In genomic region chr5:17154211-17154996, GRCh38 we compare ENCODE assay signal across 11 cellular contexts.
A peak's percentile ranks its signal among the peaks of the same experiment; 100 is the strongest.
DNase-seq lines count a peak whose midpoint lies in the region; FAIRE-seq and TF ChIP-seq lines count a peak whose summit lies in the region.
"Had no signal": no experiment of that assay in that cellular context is flagged by ENCODE, and none has a peak within 500 bp of the region (broad histone marks: within the 10 kb centered on the region; RNA-seq: fewer than 3 reads in every experiment).

No MANE protein-coding gene starts in this region.

- FAIRE-seq in keratinocyte (lab: Jason Lieb, UNC) = peak; percentile 94
- FAIRE-seq: TTC549 had no signal

- peak overlapping the region; percentile 48 for H2AFZ ChIP-seq in keratinocyte (ENCODE audit: control insufficient read depth, low read length)
- no peak overlapping the region for H2AFZ ChIP-seq in MM.1S (ENCODE audit: low read length)

- dilution Hi-C loops in keratinocyte (cut with MboI; ENCODE audit: extremely low pct_ligation_motif_present, low sequenced_read_pairs) = no loop called here

- TF ChIP-seq CTCF in keratinocyte (optimal IDR thresholded peaks at IDR 0.05 in 1 of 3, IDR thresholded peaks at IDR 0.05 in 1 of 3, conservative IDR thresholded peaks at IDR 0.05 in 1 of 3; ENCODE audit: extremely low read depth in 1 of 3, insufficient read depth in 2 of 3, low read length in 3 of 3) (no peak), MM.1S (IDR thresholded peaks at IDR 0.05; ENCODE audit: low read length) (no peak)

- no peaks in the 10 kb centered on the region for H3K9me2 ChIP-seq in MM.1S (replicated peaks; ENCODE audit: insufficient read depth, low read length)

- no peak overlapping the region for H3K9ac ChIP-seq in keratinocyte (ENCODE audit: control insufficient read depth, extremely low read depth, insufficient read depth, low read length)
- H3K9ac ChIP-seq in MM.1S (ENCODE audit: low read length) = no peak overlapping the region

- peak overlapping the region; percentile 60 for H3K4me2 ChIP-seq in keratinocyte (ENCODE audit: control insufficient read depth, extremely low read depth, insufficient read depth, low read depth, low read length)
- H3K4me2 ChIP-seq in MM.1S (ENCODE audit: low read depth, low read length) = no peak overlapping the region

- H3K4me3 ChIP-seq in keratinocyte (ENCODE audit: control insufficient read depth in 2 of 3, extremely low read depth in 1 of 3, insufficient read depth in 2 of 3, low read depth in 1 of 3, low read length in 3 of 3) (no peak overlapping the region), SJCRH30 (no peak overlapping the region), MM.1S (ENCODE audit: low read length) (no peak overlapping the region)
- H3K4me3 ChIP-seq: adrenal gland had no signal

- peaks cover 37% of the 10 kb centered on the region for H3K4me1 ChIP-seq in keratinocyte (ENCODE audit: control insufficient read depth, extremely low read depth, insufficient read depth, low read length)
- H3K4me1 ChIP-seq in SJCRH30 = no peaks in the 10 kb centered on the region
- H3K4me1 ChIP-seq in MM.1S (ENCODE audit: low read length) = no peaks in the 10 kb centered on the region
- H3K4me1 ChIP-seq: adrenal gland had no signal

- H3K79me2 ChIP-seq in keratinocyte (ENCODE audit: control insufficient read depth, insufficient read depth, low read length) (no peaks in the 10 kb centered on the region), MM.1S (ENCODE audit: low read length) (no peaks in the 10 kb centered on the region)

- H3K36me3 ChIP-seq in keratinocyte (ENCODE audit: control insufficient read depth in 2 of 2, extremely low read depth in 1 of 2, insufficient read depth in 2 of 2, low read length in 2 of 2) (no peaks in the 10 kb centered on the region), SJCRH30 (no peaks in the 10 kb centered on the region), MM.1S (replicated peaks; ENCODE audit: insufficient read depth, low read length) (no peaks in the 10 kb centered on the region)
- H3K36me3 ChIP-seq: adrenal gland had no signal

- no peaks in the 10 kb centered on the region for H3F3A ChIP-seq in MM.1S (ENCODE audit: insufficient read depth, low read length)

- H4K20me1 ChIP-seq in keratinocyte (ENCODE audit: control insufficient read depth, extremely low read depth, insufficient read depth, low read length) (no peaks in the 10 kb centered on the region), MM.1S (ENCODE audit: insufficient read depth, low read length) (no peaks in the 10 kb centered on the region)

- H3K9me3 ChIP-seq in keratinocyte (ENCODE audit: control insufficient read depth, low read depth, low read length) = no peaks in the 10 kb centered on the region
- no peaks in the 10 kb centered on the region for H3K9me3 ChIP-seq in SJCRH30 (replicated peaks)
- H3K9me3 ChIP-seq in MM.1S (replicated peaks; ENCODE audit: insufficient read depth, low read length) = no peaks in the 10 kb centered on the region
- H3K9me3 ChIP-seq: adrenal gland had no signal

- DNase-seq in D341Med (ENCODE audit: low spot score) (peak; percentile 42), NCI-H226 (peak; percentile 76), amniotic epithelial cell (ENCODE audit: low read depth) (peak; percentile 80), keratinocyte (ENCODE audit: low read depth, low spot score) (peak; percentile 52), SJCRH30 (no peak), NCI-H146 (lab: John Stamatoyannopoulos, UW) (no peak), medulla oblongata (ENCODE audit: extremely low spot score) (no peak), MM.1S (no peak)
- DNase-seq: adrenal gland, naive B cell had no signal

- peak overlapping the region; percentile 58 for H3K27ac ChIP-seq in keratinocyte (ENCODE audit: control insufficient read depth, insufficient read depth, low read length)
- H3K27ac ChIP-seq in SJCRH30 = no peak overlapping the region
- H3K27ac ChIP-seq in MM.1S (ENCODE audit: low read length) = no peak overlapping the region
- H3K27ac ChIP-seq: adrenal gland had no signal

- H3K27me3 ChIP-seq in keratinocyte (ENCODE audit: control insufficient read depth, extremely low read depth, insufficient read depth, low read length) = no peaks in the 10 kb centered on the region
- no peaks in the 10 kb centered on the region for H3K27me3 ChIP-seq in SJCRH30
- no peaks in the 10 kb centered on the region for H3K27me3 ChIP-seq in MM.1S (replicated peaks; ENCODE audit: insufficient read depth, low read length)
- H3K27me3 ChIP-seq: adrenal gland had no signal

- H3K9me1 ChIP-seq in keratinocyte (ENCODE audit: control insufficient read depth, extremely low read depth, insufficient read depth, low read length) = no peaks in the 10 kb centered on the region

Comparison
In these comparisons a context has a peak if more than half of its experiments do, and no peak if none do; other contexts are left out.
1. DNase-seq: peak in D341Med (single experiment), NCI-H226 (single experiment), amniotic epithelial cell (single experiment) and keratinocyte (single experiment); none in SJCRH30 (0 of 2), NCI-H146 (single experiment), medulla oblongata (single experiment) and MM.1S (single experiment).